Comparison of ENCODE assay signal across 8 cellular contexts in the genomic region with DNA sequence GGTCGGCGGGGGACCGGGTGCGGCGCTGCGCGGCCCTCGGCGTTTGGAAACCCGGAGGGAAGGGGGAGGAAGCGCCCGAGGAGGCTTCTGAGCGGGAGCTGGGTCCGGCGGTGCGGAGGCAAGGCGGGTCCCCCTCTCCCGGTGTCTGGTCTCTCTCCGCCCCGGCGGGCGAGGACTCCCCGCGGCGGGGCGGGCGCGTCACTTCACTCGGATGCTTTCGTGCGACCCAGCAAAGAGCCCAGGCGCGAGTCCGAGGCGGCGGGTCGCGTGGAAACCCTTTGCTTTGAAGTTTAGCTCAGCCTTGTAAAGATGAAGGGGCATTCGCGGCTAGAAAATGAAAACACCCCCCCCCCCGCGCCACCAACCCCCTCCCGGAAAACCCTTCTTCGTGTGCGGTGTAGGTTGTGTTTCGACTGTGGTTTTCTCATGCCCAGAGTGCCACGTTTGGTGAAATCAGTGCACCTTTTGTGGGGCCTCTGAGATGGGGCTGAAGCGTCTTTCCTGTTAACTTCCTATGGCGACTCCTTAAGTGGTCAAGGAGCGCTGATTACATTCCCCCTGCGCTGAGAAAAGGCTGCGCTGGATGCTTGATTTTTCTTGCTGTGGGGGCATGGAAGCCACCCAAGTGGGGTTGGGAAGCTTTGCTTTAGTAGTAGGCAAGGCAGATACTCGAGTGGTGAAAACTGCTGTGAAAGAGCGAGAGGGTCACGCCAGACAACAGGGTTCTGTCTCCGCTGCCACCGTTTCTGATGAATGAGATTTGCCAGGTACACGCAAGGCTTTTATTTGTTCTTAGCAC. TPM values are rescaled to one million over a fixed set of nuclear protein-coding genes. Genes with fewer than 3 reads are reported as not detected.
A peak's percentile ranks its signal among the peaks of the same experiment; 100 is the strongest.
DNase-seq lines count a peak whose midpoint lies in the region; ATAC-seq, FAIRE-seq and TF ChIP-seq lines count a peak whose summit lies in the region.

No MANE protein-coding gene starts in this region.

- no peak for TF ChIP-seq CTCF in Panc1 (IDR thresholded peaks at IDR 0.05)
- TF ChIP-seq CTCF in keratinocyte (optimal IDR thresholded peaks at IDR 0.05 in 1 of 3, IDR thresholded peaks at IDR 0.05 in 1 of 3, conservative IDR thresholded peaks at IDR 0.05 in 1 of 3; ENCODE audit: extremely low read depth in 1 of 3, insufficient read depth in 2 of 3, low read length in 3 of 3), result no peak

- peaks cover 2% of the 10 kb centered on the region; the same call in 1 of the 2 replicates for H3K36me3 ChIP-seq in Panc1 (ENCODE audit: control insufficient read depth, insufficient read depth, low read length)
- no peaks in the 10 kb centered on the region for H3K36me3 ChIP-seq in keratinocyte (ENCODE audit: control insufficient read depth in 2 of 2, extremely low read depth in 1 of 2, insufficient read depth in 2 of 2, low read length in 2 of 2)

- peaks cover 27% of the 10 kb centered on the region for H3K27me3 Mint-ChIP-seq in central memory CD8-positive, alpha-beta T cell

- H2AFZ ChIP-seq in keratinocyte (ENCODE audit: control insufficient read depth, low read length), result peak overlapping the region; percentile 30

- H3K9ac ChIP-seq in keratinocyte (ENCODE audit: control insufficient read depth, extremely low read depth, insufficient read depth, low read length), result peak overlapping the region; percentile 99

- in situ Hi-C loops in Panc1 (cut with HindIII; ENCODE audit: low pct_unique_long_range_greater_than_20kb, low sequenced_read_pairs), result no loop called here

- H3K27me3 ChIP-seq in Panc1 (ENCODE audit: control insufficient read depth, insufficient read depth, low read length) (no peaks in the 10 kb centered on the region), keratinocyte (ENCODE audit: control insufficient read depth, extremely low read depth, insufficient read depth, low read length) (no peaks in the 10 kb centered on the region)

- peak overlapping the region; percentile 94 for H3K4me2 ChIP-seq in keratinocyte (ENCODE audit: control insufficient read depth, extremely low read depth, insufficient read depth, low read depth, low read length)

- peaks cover 8% of the 10 kb centered on the region for H3K9me3 Mint-ChIP-seq in central memory CD8-positive, alpha-beta T cell

- H3K4me3 Mint-ChIP-seq in central memory CD8-positive, alpha-beta T cell, result peak overlapping the region; percentile 57

- H3K4me3 ChIP-seq in Panc1 (ENCODE audit: low read depth in 2 of 2, low read length in 2 of 2) (peak overlapping the region; percentile 65 to 94), keratinocyte (ENCODE audit: control insufficient read depth in 2 of 3, extremely low read depth in 1 of 3, insufficient read depth in 2 of 3, low read depth in 1 of 3, low read length in 3 of 3) (peak overlapping the region; percentile 92 to 99 (median 93)), skin epidermis (peak overlapping the region; percentile 54 to 92 (median 84))

- H3K79me2 ChIP-seq in keratinocyte (ENCODE audit: control insufficient read depth, insufficient read depth, low read length), result peaks cover 54% of the 10 kb centered on the region

- no peaks in the 10 kb centered on the region for H3K4me1 Mint-ChIP-seq in central memory CD8-positive, alpha-beta T cell

- H3K9me1 ChIP-seq in keratinocyte (ENCODE audit: control insufficient read depth, extremely low read depth, insufficient read depth, low read length), result no peaks in the 10 kb centered on the region

- FAIRE-seq in keratinocyte (lab: Jason Lieb, UNC), result peak; percentile 9

- POLR2A ChIA-PET in Panc1 (lab: Charles Lee), result interaction anchor here (0.7 kb wide), 1 partner anchor 35 kb away, joined by 8 read pairs; no protein-coding TSS in a partner anchor

- DNase-seq in EH (ENCODE audit: low read depth) (peak; percentile 49), Panc1 (ENCODE audit: low read depth, low spot score) (no peak), keratinocyte (ENCODE audit: low read depth, low spot score) (no peak), mucosa of gallbladder (ENCODE audit: low spot score) (no peak)
- DNase-seq in central memory CD8-positive, alpha-beta T cell (ENCODE audit: low spot score in 2 of 2), result no peak

- CTCF ChIA-PET in Panc1 (lab: Charles Lee), result interaction anchor here (0.6 to 0.9 kb wide), 3 partner anchors 73 to 1335 kb away, joined by 4 to 8 read pairs (median 4); no protein-coding TSS in a partner anchor

- BruUV-seq in Panc1 (replicated peaks; lab: Mats Ljungman, UMichigan), result no TSS peak

- H4K20me1 ChIP-seq in keratinocyte (ENCODE audit: control insufficient read depth, extremely low read depth, insufficient read depth, low read length), result peaks cover 3% of the 10 kb centered on the region

- H3K27ac ChIP-seq in Panc1 (ENCODE audit: low read length), result peak overlapping the region; percentile 78
- peak overlapping the region; percentile 97 for H3K27ac ChIP-seq in keratinocyte (ENCODE audit: control insufficient read depth, insufficient read depth, low read length)
- H3K27ac ChIP-seq in skin epidermis, result peak overlapping the region; percentile 67 to 99 (median 94)

- no peak overlapping the region for H3K27ac Mint-ChIP-seq in central memory CD8-positive, alpha-beta T cell (ENCODE audit: low read depth)

- dilution Hi-C loops in keratinocyte (cut with MboI; ENCODE audit: extremely low pct_ligation_motif_present, low sequenced_read_pairs), result no loop called here

- no peaks in the 10 kb centered on the region for H3K36me3 Mint-ChIP-seq in central memory CD8-positive, alpha-beta T cell (ENCODE audit: insufficient read depth)

- intact Hi-C loops in Panc1 (cut with micrococcal nuclease; ENCODE audit: unreplicated experiment), result no loop called here

- ATAC-seq in HG02623 (IDR thresholded peaks at IDR 0.05; ENCODE audit: unreplicated experiment), result peak; percentile 27
- peak; percentile 65 for ATAC-seq in Panc1
- ATAC-seq in central memory CD8-positive, alpha-beta T cell (replicated peaks; ENCODE audit: extremely low read depth, poor library complexity, severe bottlenecking), result no peak
- ATAC-seq in GM21723 (IDR thresholded peaks at IDR 0.05; ENCODE audit: unreplicated experiment), result no peak

- H3K9me3 ChIP-seq in Panc1 (ENCODE audit: control insufficient read depth, insufficient read depth, low read depth, low read length) (no peaks in the 10 kb centered on the region), keratinocyte (ENCODE audit: control insufficient read depth, low read depth, low read length) (no peaks in the 10 kb centered on the region)

- H3K4me1 ChIP-seq in Panc1 (ENCODE audit: control insufficient read depth, insufficient read depth, low read length) (peaks cover 25% of the 10 kb centered on the region), keratinocyte (ENCODE audit: control insufficient read depth, extremely low read depth, insufficient read depth, low read length) (peaks cover 43% of the 10 kb centered on the region)

RNA-seq across cellular contexts. Expression of gene GNAI1, which starts 0.9 kb away (rescaled TPM):
- total RNA-seq in Panc1 (2021; ENCODE audit: unreplicated experiment) (19.2 TPM), mucosa of gallbladder (47.5 TPM)
- polyA plus RNA-seq in Panc1 (2012; ENCODE audit: insufficient read length), result 19.6 TPM
- 41.7 to 84.1 TPM (median 56.9 TPM) in 3 replicates for polyA plus RNA-seq in keratinocyte
- polyA plus RNA-seq in keratinocyte (2011; ENCODE audit: low read depth), result 234 TPM
- polyA plus RNA-seq in keratinocyte (2011; cell fraction: cytosol; rRNA removed), result 31.0 and 75.0 TPM in 2 replicates
- polyA plus RNA-seq in keratinocyte (2011; cell fraction: nucleus; rRNA removed), result 74.0 and 79.8 TPM in 2 replicates
- polyA plus RNA-seq in keratinocyte (2012; ENCODE audit: low replicate concordance), result 56.1 and 146 TPM in 2 replicates
- 6.2 to 56.0 TPM (median 42.7 TPM) in 3 replicates for polyA minus RNA-seq in keratinocyte
- polyA minus RNA-seq in keratinocyte (2011; cell fraction: cytosol; rRNA and poly(A)+ RNA removed), result 33.4 TPM
- 29.4 and 65.7 TPM in 2 replicates for polyA minus RNA-seq in keratinocyte (2011; cell fraction: nucleus; rRNA and poly(A)+ RNA removed)

Comparison
In these comparisons a context has a peak if more than half of its experiments do, and no peak if none do; other contexts are left out.
1. ATAC-seq: peak in HG02623 (single experiment) and Panc1 (single experiment); none in central memory CD8-positive, alpha-beta T cell (single experiment) and GM21723 (single experiment).
2. Peak in every context shown above with its lines, with median percentiles within 50 percentile points of each other: H3K27ac ChIP-seq and H3K4me3 ChIP-seq.